ENCODE assay signal across 1 cellular context in the genomic region with DNA sequence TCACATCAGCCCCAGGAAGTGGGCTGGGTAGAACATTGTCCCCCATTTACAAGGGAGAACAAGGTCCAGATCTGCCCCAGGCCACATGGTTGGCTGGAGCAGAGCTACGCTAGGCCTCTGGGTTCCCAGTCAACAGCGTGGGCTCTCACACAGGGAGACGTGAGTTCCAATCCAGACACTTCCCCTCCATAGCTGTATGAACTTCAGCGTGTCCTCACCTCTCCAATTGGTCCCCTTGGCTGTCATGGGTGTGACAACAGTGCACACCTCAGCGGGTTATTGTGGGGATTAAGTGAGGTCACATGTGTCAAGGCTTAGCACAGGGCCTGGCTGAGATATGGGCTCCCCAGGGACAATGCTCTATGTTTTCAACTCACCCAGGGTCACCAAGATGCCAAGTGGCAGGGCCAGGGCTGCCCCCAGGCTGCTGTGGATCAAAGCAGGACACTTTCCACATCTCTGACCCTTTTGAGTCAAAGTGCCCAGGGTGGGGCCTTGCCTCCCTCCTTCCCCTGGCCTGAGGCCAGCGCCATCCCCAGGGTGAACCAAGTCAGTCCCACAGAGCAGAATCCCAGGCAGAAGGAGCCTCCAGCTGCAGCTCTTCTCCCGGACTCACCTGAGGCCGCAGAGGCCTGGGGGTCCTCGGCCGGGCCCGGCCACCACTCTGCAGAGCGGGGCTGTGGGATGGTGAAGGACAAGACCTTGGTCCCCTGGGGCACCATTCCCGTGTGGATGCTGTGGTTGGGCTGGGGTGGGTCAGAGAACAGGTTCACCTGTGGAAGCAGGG.
TF ChIP-seq lines count a peak whose summit lies in the region.

No MANE protein-coding gene starts in this region.

TF ChIP-seq in IMR-90, 13 proteins besides CTCF, POLR2A, EP300 and RAD21:
- TF ChIP-seq CEBPB (IDR thresholded peaks at IDR 0.05; ENCODE audit: low read depth, low read length) (no peak), FOS (IDR thresholded peaks at IDR 0.05; ENCODE audit: low read depth, low read length) (no peak), RCOR1 (IDR thresholded peaks at IDR 0.05; ENCODE audit: insufficient replicate concordance, low read length) (no peak), RFX5 (IDR thresholded peaks at IDR 0.05; ENCODE audit: low read depth, low read length) (no peak), CHD1 (IDR thresholded peaks at IDR 0.05; ENCODE audit: low read depth, low read length) (no peak), MAFK (IDR thresholded peaks at IDR 0.05; ENCODE audit: low read depth, low read length) (no peak), SMC3 (IDR thresholded peaks at IDR 0.05; ENCODE audit: low read depth, low read length) (no peak), MXI1 (IDR thresholded peaks at IDR 0.05; ENCODE audit: borderline replicate concordance, low read depth, low read length) (no peak), MAZ (IDR thresholded peaks at IDR 0.05; ENCODE audit: borderline replicate concordance, low read depth, low read length) (no peak), BHLHE40 (IDR thresholded peaks at IDR 0.05; ENCODE audit: low read depth, low read length) (no peak), NFE2L2 (IDR thresholded peaks at IDR 0.05; ENCODE audit: low read depth, low read length) (no peak)
- TF ChIP-seq, protein P1, sequence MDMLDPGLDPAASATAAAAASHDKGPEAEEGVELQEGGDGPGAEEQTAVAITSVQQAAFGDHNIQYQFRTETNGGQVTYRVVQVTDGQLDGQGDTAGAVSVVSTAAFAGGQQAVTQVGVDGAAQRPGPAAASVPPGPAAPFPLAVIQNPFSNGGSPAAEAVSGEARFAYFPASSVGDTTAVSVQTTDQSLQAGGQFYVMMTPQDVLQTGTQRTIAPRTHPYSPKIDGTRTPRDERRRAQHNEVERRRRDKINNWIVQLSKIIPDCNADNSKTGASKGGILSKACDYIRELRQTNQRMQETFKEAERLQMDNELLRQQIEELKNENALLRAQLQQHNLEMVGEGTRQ (IDR thresholded peaks at IDR 0.05; ENCODE audit: low read depth, low read length): no peak
- TF ChIP-seq, protein P2, sequence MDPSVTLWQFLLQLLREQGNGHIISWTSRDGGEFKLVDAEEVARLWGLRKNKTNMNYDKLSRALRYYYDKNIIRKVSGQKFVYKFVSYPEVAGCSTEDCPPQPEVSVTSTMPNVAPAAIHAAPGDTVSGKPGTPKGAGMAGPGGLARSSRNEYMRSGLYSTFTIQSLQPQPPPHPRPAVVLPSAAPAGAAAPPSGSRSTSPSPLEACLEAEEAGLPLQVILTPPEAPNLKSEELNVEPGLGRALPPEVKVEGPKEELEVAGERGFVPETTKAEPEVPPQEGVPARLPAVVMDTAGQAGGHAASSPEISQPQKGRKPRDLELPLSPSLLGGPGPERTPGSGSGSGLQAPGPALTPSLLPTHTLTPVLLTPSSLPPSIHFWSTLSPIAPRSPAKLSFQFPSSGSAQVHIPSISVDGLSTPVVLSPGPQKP (IDR thresholded peaks at IDR 0.05; ENCODE audit: borderline replicate concordance, low read depth, low read length): no peak
